Comparison of ENCODE assay signal across 14 cellular contexts in the genomic region with DNA sequence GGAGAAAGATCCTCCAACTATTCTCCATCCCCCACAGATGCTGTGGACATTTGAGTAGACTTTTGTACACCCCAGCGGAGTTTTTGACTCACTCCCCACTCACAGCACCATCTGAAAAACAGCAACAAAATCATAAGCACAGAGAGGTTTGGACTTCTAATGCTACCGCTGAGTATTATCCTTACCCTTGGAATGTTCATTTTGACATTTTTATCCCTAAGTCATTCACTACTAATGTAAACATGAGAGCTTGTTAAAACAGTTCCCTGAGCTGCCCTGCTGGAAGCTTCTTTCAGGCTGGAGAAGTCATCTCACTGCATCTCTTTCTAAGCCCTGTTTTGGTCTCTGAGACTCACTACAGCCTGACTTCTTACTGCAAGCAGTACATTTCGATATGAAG.
DNase-seq lines count a peak whose midpoint lies in the region; ATAC-seq, FAIRE-seq and TF ChIP-seq lines count a peak whose summit lies in the region.
"Had no signal": no experiment of that assay in that cellular context is flagged by ENCODE, and none has a peak within 500 bp of the region (broad histone marks: within the 10 kb centered on the region; RNA-seq: fewer than 3 reads in every experiment).

No MANE protein-coding gene starts in this region.

- ATAC-seq in pancreas: no peak
- ATAC-seq in GM19452 (IDR thresholded peaks at IDR 0.05; ENCODE audit: unreplicated experiment): no peak

- intact Hi-C loops in pancreas (cut with DNase I): no loop called here

- H3K36me3 ChIP-seq in pancreas: no peaks in the 10 kb centered on the region
- H3K36me3 ChIP-seq: neutrophil had no signal

- CTCF ChIA-PET in HEK293T (lab: Yijun Ruan, JAX): interaction anchor here (0.5 kb wide), 1 partner anchor 88 kb away, joined by 3 read pairs; no protein-coding TSS in a partner anchor

- no peak overlapping the region for H3K27ac ChIP-seq in pancreas
- H3K27ac ChIP-seq: C4-2B, neutrophil had no signal

- POLR2A ChIA-PET in HEK293T (lab: Yijun Ruan, JAX): no interaction called here

- H3K4me3 ChIP-seq in fibroblast of mammary gland (ENCODE audit: control insufficient read depth, low read depth, low read length): no peak overlapping the region
- H3K4me3 ChIP-seq in skeletal muscle cell (ENCODE audit: low read depth, low read length): no peak overlapping the region
- no peak overlapping the region for H3K4me3 ChIP-seq in pancreas

- no peaks in the 10 kb centered on the region for H3K9me3 ChIP-seq in pancreas
- H3K9me3 ChIP-seq: neutrophil had no signal

- DNase-seq in AG20443 (ENCODE audit: low spot score) (peak; percentile 51), T1000 (lab: John Stamatoyannopoulos, UW) (peak; percentile 22), fibroblast of mammary gland (ENCODE audit: low read depth) (peak; percentile 57), skeletal muscle cell (ENCODE audit: low read depth) (peak; percentile 72), HEK293T (ENCODE audit: extremely low spot score) (no peak), pancreas (no peak), 8988T (no peak)
- DNase-seq: activated CD4-positive, alpha-beta T cell treated with anti-CD3 and anti-CD28 coated beads, Interleukin-2, amount 50 U/mL, for 4 hours; NCI-H1436; NCI-H524 had no signal

- no peaks in the 10 kb centered on the region for H3K27me3 ChIP-seq in pancreas
- H3K27me3 ChIP-seq: neutrophil had no signal

- 67 to 78% methylated on average over 3 of the region's 3 CpGs for WGBS in pancreas, 2 donors

- H3K4me1 ChIP-seq in pancreas: no peaks in the 10 kb centered on the region

- TF ChIP-seq CTCF in fibroblast of mammary gland (conservative IDR thresholded peaks at IDR 0.05; ENCODE audit: control insufficient read depth, insufficient read depth, low read depth, low read length): no peak
- no peak for TF ChIP-seq CTCF in pancreas (IDR thresholded peaks at IDR 0.05)

- FAIRE-seq in pancreas (lab: Jason Lieb, UNC): no peak
- FAIRE-seq: GM18507 had no signal

TF ChIP-seq in HEK293T, 16 proteins besides CTCF, POLR2A, EP300 and RAD21:
- TF ChIP-seq FOXM1 (IDR thresholded peaks at IDR 0.05; ENCODE audit: borderline replicate concordance) (no peak), LEF1 (IDR thresholded peaks at IDR 0.05; ENCODE audit: borderline replicate concordance) (no peak), CTBP1 (IDR thresholded peaks at IDR 0.05; ENCODE audit: borderline replicate concordance) (no peak), FOXK2 (IDR thresholded peaks at IDR 0.05) (no peak), BHLHE40 (IDR thresholded peaks at IDR 0.05; ENCODE audit: borderline replicate concordance) (no peak), SP1 (IDR thresholded peaks at IDR 0.05) (no peak), TARDBP (IDR thresholded peaks at IDR 0.05) (no peak), ARNT (IDR thresholded peaks at IDR 0.05) (no peak), NFRKB (IDR thresholded peaks at IDR 0.05) (no peak), ELF4 (IDR thresholded peaks at IDR 0.05) (no peak), FOXA1 (IDR thresholded peaks at IDR 0.05) (no peak), HDGF (IDR thresholded peaks at IDR 0.05; ENCODE audit: borderline replicate concordance) (no peak), ZNF384 (IDR thresholded peaks at IDR 0.05) (no peak), SUZ12 (IDR thresholded peaks at IDR 0.05) (no peak), L3MBTL2 (conservative IDR thresholded peaks at IDR 0.05) (no peak)
- TF ChIP-seq, protein P1, sequence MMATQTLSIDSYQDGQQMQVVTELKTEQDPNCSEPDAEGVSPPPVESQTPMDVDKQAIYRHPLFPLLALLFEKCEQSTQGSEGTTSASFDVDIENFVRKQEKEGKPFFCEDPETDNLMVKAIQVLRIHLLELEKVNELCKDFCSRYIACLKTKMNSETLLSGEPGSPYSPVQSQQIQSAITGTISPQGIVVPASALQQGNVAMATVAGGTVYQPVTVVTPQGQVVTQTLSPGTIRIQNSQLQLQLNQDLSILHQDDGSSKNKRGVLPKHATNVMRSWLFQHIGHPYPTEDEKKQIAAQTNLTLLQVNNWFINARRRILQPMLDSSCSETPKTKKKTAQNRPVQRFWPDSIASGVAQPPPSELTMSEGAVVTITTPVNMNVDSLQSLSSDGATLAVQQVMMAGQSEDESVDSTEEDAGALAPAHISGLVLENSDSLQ (IDR thresholded peaks at IDR 0.05): no peak

Comparison
In these comparisons a context has a peak if more than half of its experiments do, and no peak if none do; other contexts are left out.
1. DNase-seq: peak in AG20443 (single experiment), T1000 (single experiment), fibroblast of mammary gland (single experiment) and skeletal muscle cell (single experiment); none in HEK293T (single experiment), pancreas (0 of 6) and 8988T (single experiment).